In the genomic region with DNA sequence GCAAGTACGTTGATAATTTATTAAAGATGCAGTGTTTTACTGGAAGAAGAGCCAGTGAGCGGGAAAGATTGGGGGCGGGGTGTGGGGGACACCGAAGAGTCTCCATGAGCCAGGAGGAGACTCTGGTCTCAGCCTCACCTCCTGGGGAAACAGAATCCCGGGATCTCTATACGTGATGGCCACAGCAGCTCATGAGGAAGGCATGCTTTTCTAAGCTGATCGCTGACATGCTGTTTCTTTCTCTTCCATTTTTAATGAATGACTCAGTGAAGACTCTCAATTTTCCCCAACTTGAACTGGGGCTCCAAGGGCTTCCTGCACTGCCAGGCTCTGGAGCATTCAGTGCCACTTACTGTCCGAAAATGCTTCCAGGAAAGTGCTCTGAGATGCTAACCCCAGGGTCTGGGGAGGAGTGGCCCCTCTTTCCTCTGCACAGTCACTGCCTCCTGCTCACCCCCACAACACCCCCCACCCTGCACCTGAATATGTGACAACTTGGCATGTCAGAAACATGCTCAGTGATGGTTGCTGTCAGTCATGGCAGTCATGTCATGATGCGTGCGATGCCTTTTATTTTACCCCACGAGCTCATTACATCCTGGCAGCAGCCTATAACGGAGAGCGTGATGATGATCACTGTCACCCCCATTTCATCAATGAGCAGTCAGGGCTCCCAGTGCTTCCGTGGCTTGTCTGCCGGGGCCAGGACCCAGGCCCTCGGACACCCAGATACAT, we compare ENCODE assay signal across 28 cellular contexts.
"Had no signal": no experiment of that assay in that cellular context is flagged by ENCODE, and none has a peak within 500 bp of the region (broad histone marks: within the 10 kb centered on the region; RNA-seq: fewer than 3 reads in every experiment).

No MANE protein-coding gene starts in this region.

- ATAC-seq: left colon, right cardiac atrium, T-helper 17 cell, upper lobe of right lung had no signal

- H3K9me3 Mint-ChIP-seq: activated CD4-positive, alpha-beta memory T cell treated with anti-CD3 and anti-CD28 coated beads for 36 hours; activated CD4-positive, alpha-beta T cell treated with anti-CD3 and anti-CD28 coated beads, Interleukin-2, amount 10 ng/mL, durations not matched to agents 24 days and 14 days; activated naive CD4-positive, alpha-beta T cell treated with anti-CD3 and anti-CD28 coated beads for 36 hours; activated naive CD8-positive, alpha-beta T cell treated with anti-CD3 and anti-CD28 coated beads, Interleukin-2, amount 10 ng/mL, durations not matched to agents 7 days and 5 days; activated T-helper 1 cell treated with anti-CD3 and anti-CD28 coated beads, Interleukin-12 subunit alpha, Interleukin-12 subunit beta, Interleukin-2, Interleukin-4 antibody, amounts not matched to agents 30 ng/mL and 10 ng/mL and 1 ng/mL, durations not matched to agents 14 hours and 24 hours and 36 hours; mesothelial cell of epicardium; naive B cell; nephron progenitor cell had no signal

- H3K27ac Mint-ChIP-seq: activated CD4-positive, alpha-beta memory T cell treated with anti-CD3 and anti-CD28 coated beads for 36 hours; activated CD4-positive, alpha-beta T cell treated with anti-CD3 and anti-CD28 coated beads, Interleukin-2, amount 10 ng/mL, durations not matched to agents 24 days and 14 days; activated naive CD4-positive, alpha-beta T cell treated with anti-CD3 and anti-CD28 coated beads for 36 hours; activated naive CD8-positive, alpha-beta T cell treated with anti-CD3 and anti-CD28 coated beads, Interleukin-2, amount 10 ng/mL, durations not matched to agents 7 days and 5 days; activated T-helper 1 cell treated with anti-CD3 and anti-CD28 coated beads, Interleukin-12 subunit alpha, Interleukin-12 subunit beta, Interleukin-2, Interleukin-4 antibody, amounts not matched to agents 30 ng/mL and 10 ng/mL and 1 ng/mL, durations not matched to agents 14 hours and 24 hours and 36 hours; mesothelial cell of epicardium; nephron progenitor cell; T-helper 17 cell had no signal

- H3K4me1 Mint-ChIP-seq: activated CD4-positive, alpha-beta T cell treated with anti-CD3 and anti-CD28 coated beads, Interleukin-2, amount 10 ng/mL, durations not matched to agents 24 days and 14 days; activated naive CD8-positive, alpha-beta T cell treated with anti-CD3 and anti-CD28 coated beads, Interleukin-2, amount 10 ng/mL, durations not matched to agents 7 days and 5 days; naive B cell had no signal

- H3K27ac ChIP-seq: epithelial cell of prostate, esophagus squamous epithelium, spleen, suprapubic skin, tibial artery, upper lobe of right lung had no signal

- H3K4me3 ChIP-seq: esophagus squamous epithelium, spleen, suprapubic skin, tibial artery, upper lobe of right lung had no signal

- H3K4me3 Mint-ChIP-seq: activated CD4-positive, alpha-beta memory T cell treated with anti-CD3 and anti-CD28 coated beads for 36 hours; activated CD4-positive, alpha-beta T cell treated with anti-CD3 and anti-CD28 coated beads, Interleukin-2, amount 10 ng/mL, durations not matched to agents 24 days and 14 days; activated naive CD4-positive, alpha-beta T cell treated with anti-CD3 and anti-CD28 coated beads for 36 hours; activated naive CD8-positive, alpha-beta T cell treated with anti-CD3 and anti-CD28 coated beads, Interleukin-2, amount 10 ng/mL, durations not matched to agents 7 days and 5 days; activated T-helper 1 cell treated with anti-CD3 and anti-CD28 coated beads, Interleukin-12 subunit alpha, Interleukin-12 subunit beta, Interleukin-2, Interleukin-4 antibody, amounts not matched to agents 30 ng/mL and 10 ng/mL and 1 ng/mL, durations not matched to agents 14 hours and 24 hours and 36 hours; mesothelial cell of epicardium; naive B cell; nephron progenitor cell; T-helper 17 cell had no signal

- H3K4me1 ChIP-seq: esophagus squamous epithelium, spleen, suprapubic skin, upper lobe of right lung had no signal

- H3K27me3 ChIP-seq: esophagus squamous epithelium, spleen, upper lobe of right lung had no signal

- H3K36me3 ChIP-seq: esophagus squamous epithelium, spleen, suprapubic skin, tibial artery, upper lobe of right lung had no signal

- H3K36me3 Mint-ChIP-seq: activated CD4-positive, alpha-beta memory T cell treated with anti-CD3 and anti-CD28 coated beads for 36 hours; activated naive CD8-positive, alpha-beta T cell treated with anti-CD3 and anti-CD28 coated beads, Interleukin-2, amount 10 ng/mL, durations not matched to agents 7 days and 5 days; mesothelial cell of epicardium; naive B cell had no signal

- H3K9me3 ChIP-seq: esophagus squamous epithelium, spleen, suprapubic skin, tibial artery, upper lobe of right lung had no signal

- H3K27me3 Mint-ChIP-seq: naive B cell had no signal

- DNase-seq: activated CD4-positive, alpha-beta memory T cell treated with anti-CD3 and anti-CD28 coated beads for 36 hours; activated CD4-positive, alpha-beta T cell treated with anti-CD3 and anti-CD28 coated beads, Interleukin-2, amount 10 ng/mL, durations not matched to agents 24 days and 14 days; activated CD4-positive, CD25-positive, alpha-beta regulatory T cell treated with anti-CD3 and anti-CD28 coated beads, Interleukin-2, amount 50 U/mL, for 72 hours; activated CD8-positive, alpha-beta memory T cell treated with anti-CD3 and anti-CD28 coated beads, Interleukin-2, amount 50 U/mL, for 4 hours; activated effector memory CD4-positive, alpha-beta T cell treated with anti-CD3 and anti-CD28 coated beads, Interleukin-2, amount 50 U/mL, for 16 hours; activated naive CD4-positive, alpha-beta T cell treated with anti-CD3 and anti-CD28 coated beads for 36 hours; activated naive CD8-positive, alpha-beta T cell treated with anti-CD3 and anti-CD28 coated beads, Interleukin-2, amount 10 ng/mL, durations not matched to agents 7 days and 5 days; activated T-cell treated with anti-CD3 and anti-CD28 coated beads, Interleukin-2, amount 50 U/mL, for 1 hour; amniotic stem cell; effector CD8-positive, alpha-beta T cell; esophagus squamous epithelium; head of caudate nucleus; hippocampal formation; left colon; mammary epithelial cell; naive B cell; nephron progenitor cell; occipital lobe; right cardiac atrium; spleen; stimulated activated naive CD4-positive, alpha-beta T cell; T-helper 17 cell; tibial artery; upper lobe of right lung had no signal
